In the genomic region with DNA sequence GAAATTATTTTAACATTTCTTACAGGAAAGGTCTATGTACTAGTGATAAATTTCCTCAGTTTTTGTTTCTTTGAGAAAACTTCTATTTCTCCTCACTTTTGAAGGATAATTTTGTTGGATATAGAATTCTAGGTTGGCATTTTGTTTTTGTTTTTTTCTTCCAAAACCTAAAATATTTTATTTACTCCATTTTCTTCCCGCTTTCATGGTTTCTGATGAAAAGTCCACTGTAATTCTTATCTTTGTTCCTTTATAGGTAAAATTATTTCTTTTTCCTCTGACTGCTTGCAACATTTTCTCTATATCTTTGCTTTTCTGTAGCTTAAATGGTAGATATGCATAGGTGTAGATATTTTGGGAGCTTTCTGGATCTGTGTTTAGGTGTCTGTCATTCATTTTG, we compare ENCODE assay signal across 31 cellular contexts.
DNase-seq lines count a peak whose midpoint lies in the region; ATAC-seq and TF ChIP-seq lines count a peak whose summit lies in the region.
"Had no signal": no experiment of that assay in that cellular context is flagged by ENCODE, and none has a peak within 500 bp of the region (broad histone marks: within the 10 kb centered on the region; RNA-seq: fewer than 3 reads in every experiment).

No MANE protein-coding gene starts in this region.

- H3K36me3 Mint-ChIP-seq in WTC11, result peaks cover 14% of the 10 kb centered on the region
- H3K36me3 Mint-ChIP-seq: CD14-positive monocyte; CD4-positive, CD25-positive, alpha-beta regulatory T cell; CD8-positive, alpha-beta memory T cell; CD8-positive, alpha-beta T cell had no signal

- DNase-seq in WTC11 (ENCODE audit: low spot score), result no peak
- DNase-seq: 8988T; ACHN; AML-193; BE2C; C1 segment of cervical spinal cord; Caco-2; Calu3; CD4-positive, alpha-beta memory T cell; CD4-positive, alpha-beta T cell; CD4-positive, CD25-positive, alpha-beta regulatory T cell; CD8-positive, alpha-beta memory T cell; CD8-positive, alpha-beta T cell; COR-L47; DMS 273 treated with DMSO at 0.1 percent for 48 hours; DMS153; DMS53; DMS79; DMS79 treated with DMSO at 0.1 percent for 48 hours; DND-41; EL had no signal

- no peaks in the 10 kb centered on the region; the same call in 1 of the 2 replicates for H3K27me3 Mint-ChIP-seq in WTC11 (ENCODE audit: low read depth)
- H3K27me3 Mint-ChIP-seq: CD4-positive, alpha-beta memory T cell; CD4-positive, CD25-positive, alpha-beta regulatory T cell had no signal

- CTCF ChIA-PET in HEK293 (lab: Yijun Ruan, JAX), result interaction anchor here (0.7 kb wide), 1 partner anchor 63 kb away, joined by 3 read pairs; no protein-coding TSS in a partner anchor
- CTCF ChIA-PET in WTC11 (lab: Charles Lee), result no interaction called here

- TF ChIP-seq CTCF in HEK293 (tag by site-specific recombination; IDR thresholded peaks at IDR 0.05) (no peak), WTC11 (IDR thresholded peaks at IDR 0.05) (no peak)

- H3K4me1 ChIP-seq in HEK293 (ENCODE audit: control insufficient read depth, insufficient read depth, low read length), result no peaks in the 10 kb centered on the region
- H3K4me1 ChIP-seq: A549; BE2C; BLaER1; BLaER1 treated with 17β-estradiol and CSF1 and Interleukin-3, amounts not matched to agents 10 nM and 100 nM; Caco-2 had no signal

- POLR2A ChIA-PET in HEK293 (lab: Yijun Ruan, JAX), result no interaction called here
- POLR2A ChIA-PET in WTC11 (lab: Charles Lee), result no interaction called here

- H3K4me3 ChIP-seq in HEK293 (ENCODE audit: low read depth, low read length), result no peak overlapping the region
- H3K4me3 ChIP-seq: A549; BLaER1; BLaER1 treated with 17β-estradiol and CSF1 and Interleukin-3, amounts not matched to agents 10 nM and 100 nM had no signal

- no peaks in the 10 kb centered on the region for H3K9me3 ChIP-seq in HEK293 (ENCODE audit: control insufficient read depth, insufficient read depth, low read depth, low read length)
- H3K9me3 ChIP-seq: A549, Caco-2 had no signal

- H3K27ac ChIP-seq in HEK293 (ENCODE audit: extremely low read depth, low read depth, low read length), result no peak overlapping the region
- H3K27ac ChIP-seq: 22Rv1; A549; BLaER1; BLaER1 treated with 17β-estradiol and CSF1 and Interleukin-3, amounts not matched to agents 10 nM and 100 nM; C4-2B had no signal

- H3K9me3 Mint-ChIP-seq in WTC11, result peaks cover 32% of the 10 kb centered on the region

- no peaks in the 10 kb centered on the region for H3K4me1 Mint-ChIP-seq in WTC11
- H3K4me1 Mint-ChIP-seq: B cell; CD14-positive monocyte; CD4-positive, alpha-beta memory T cell; CD4-positive, CD25-positive, alpha-beta regulatory T cell; CD8-positive, alpha-beta memory T cell had no signal

- ATAC-seq in WTC11 (no peak), HG03354 (IDR thresholded peaks at IDR 0.05; ENCODE audit: poor library complexity, severe bottlenecking, unreplicated experiment) (no peak), GM18868 (IDR thresholded peaks at IDR 0.05; ENCODE audit: unreplicated experiment) (no peak)
- ATAC-seq: A549; CD8-positive, alpha-beta T cell had no signal

- no peak overlapping the region for H3K27ac Mint-ChIP-seq in WTC11
- H3K27ac Mint-ChIP-seq: B cell; CD14-positive monocyte; CD4-positive, alpha-beta memory T cell; CD4-positive, alpha-beta T cell; CD4-positive, CD25-positive, alpha-beta regulatory T cell; CD8-positive, alpha-beta memory T cell; CD8-positive, alpha-beta T cell had no signal

- H3K36me3 ChIP-seq in HEK293 (ENCODE audit: control insufficient read depth in 2 of 2, insufficient read depth in 1 of 2, low read length in 2 of 2), result no peaks in the 10 kb centered on the region
- H3K36me3 ChIP-seq: BE2C; BLaER1; BLaER1 treated with 17β-estradiol and CSF1 and Interleukin-3, amounts not matched to agents 10 nM and 100 nM had no signal

- no peak overlapping the region for H3K4me3 Mint-ChIP-seq in WTC11
- H3K4me3 Mint-ChIP-seq: B cell; CD14-positive monocyte; CD4-positive, alpha-beta memory T cell; CD4-positive, alpha-beta T cell; CD4-positive, CD25-positive, alpha-beta regulatory T cell; CD8-positive, alpha-beta memory T cell; CD8-positive, alpha-beta T cell had no signal

TF ChIP-seq in HEK293, 187 proteins besides CTCF, POLR2A, EP300 and RAD21:
- TF ChIP-seq ZNF433 (tag by site-specific recombination; IDR thresholded peaks at IDR 0.05; ENCODE audit: low read depth) (no peak), SETDB1 (IDR thresholded peaks at IDR 0.05; ENCODE audit: insufficient read length, low read length) (peak; percentile 82)

TF ChIP-seq in WTC11, 78 proteins besides CTCF, POLR2A, EP300 and RAD21:
- TF ChIP-seq, protein P1, sequence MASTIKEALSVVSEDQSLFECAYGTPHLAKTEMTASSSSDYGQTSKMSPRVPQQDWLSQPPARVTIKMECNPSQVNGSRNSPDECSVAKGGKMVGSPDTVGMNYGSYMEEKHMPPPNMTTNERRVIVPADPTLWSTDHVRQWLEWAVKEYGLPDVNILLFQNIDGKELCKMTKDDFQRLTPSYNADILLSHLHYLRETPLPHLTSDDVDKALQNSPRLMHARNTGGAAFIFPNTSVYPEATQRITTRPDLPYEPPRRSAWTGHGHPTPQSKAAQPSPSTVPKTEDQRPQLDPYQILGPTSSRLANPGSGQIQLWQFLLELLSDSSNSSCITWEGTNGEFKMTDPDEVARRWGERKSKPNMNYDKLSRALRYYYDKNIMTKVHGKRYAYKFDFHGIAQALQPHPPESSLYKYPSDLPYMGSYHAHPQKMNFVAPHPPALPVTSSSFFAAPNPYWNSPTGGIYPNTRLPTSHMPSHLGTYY (CRISPR knock-in tag; IDR thresholded peaks at IDR 0.05), result no peak
- TF ChIP-seq FOXP1 (CRISPR knock-in tag; IDR thresholded peaks at IDR 0.05; ENCODE audit: borderline replicate concordance) (no peak), ZNF317 (CRISPR knock-in tag; IDR thresholded peaks at IDR 0.05; ENCODE audit: borderline replicate concordance, low read depth) (peak; percentile 57; the same call in 1 of the 2 replicates)
- TF ChIP-seq, protein P2, sequence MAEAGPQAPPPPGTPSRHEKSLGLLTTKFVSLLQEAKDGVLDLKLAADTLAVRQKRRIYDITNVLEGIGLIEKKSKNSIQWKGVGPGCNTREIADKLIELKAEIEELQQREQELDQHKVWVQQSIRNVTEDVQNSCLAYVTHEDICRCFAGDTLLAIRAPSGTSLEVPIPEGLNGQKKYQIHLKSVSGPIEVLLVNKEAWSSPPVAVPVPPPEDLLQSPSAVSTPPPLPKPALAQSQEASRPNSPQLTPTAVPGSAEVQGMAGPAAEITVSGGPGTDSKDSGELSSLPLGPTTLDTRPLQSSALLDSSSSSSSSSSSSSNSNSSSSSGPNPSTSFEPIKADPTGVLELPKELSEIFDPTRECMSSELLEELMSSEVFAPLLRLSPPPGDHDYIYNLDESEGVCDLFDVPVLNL (CRISPR knock-in tag; IDR thresholded peaks at IDR 0.05; ENCODE audit: borderline replicate concordance, low read depth), result no peak
